In the genomic region with DNA sequence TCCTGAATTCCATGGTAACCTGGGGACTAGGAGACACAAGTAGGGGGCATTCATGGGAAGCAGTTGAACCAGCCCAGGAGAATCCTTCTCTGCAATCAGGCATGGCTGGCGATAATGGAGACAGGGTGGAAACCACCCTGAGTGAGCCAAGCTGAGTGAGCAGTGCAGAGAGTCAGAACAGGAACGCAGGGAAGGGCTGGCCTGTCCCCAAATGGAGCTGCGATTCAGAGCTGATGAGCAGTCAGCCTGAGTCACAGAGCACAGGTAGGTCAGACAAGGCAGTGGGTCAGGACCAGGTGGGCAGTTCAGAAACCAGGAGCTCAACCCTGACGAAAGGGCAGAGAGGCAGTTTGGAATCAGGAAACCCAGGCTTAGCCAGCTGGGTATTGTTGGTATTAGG, we compare ENCODE assay signal across 22 cellular contexts.
A peak's percentile ranks its signal among the peaks of the same experiment; 100 is the strongest.
DNase-seq lines count a peak whose midpoint lies in the region; TF ChIP-seq lines count a peak whose summit lies in the region.
"Had no signal": no experiment of that assay in that cellular context is flagged by ENCODE, and none has a peak within 500 bp of the region (broad histone marks: within the 10 kb centered on the region; RNA-seq: fewer than 3 reads in every experiment).

No MANE protein-coding gene starts in this region.

- no peak overlapping the region for H2AFZ ChIP-seq in trophoblast cell (ENCODE audit: insufficient read depth, low read length, poor library complexity)

- H3K27ac Mint-ChIP-seq in activated CD4-positive, alpha-beta memory T cell treated with anti-CD3 and anti-CD28 coated beads for 36 hours: no peak overlapping the region
- no peak overlapping the region for H3K27ac Mint-ChIP-seq in activated CD4-positive, alpha-beta memory T cell treated with anti-CD3 and anti-CD28 coated beads, Interleukin-2, amount 10 ng/mL, durations not matched to agents 7 days and 5 days
- peak overlapping the region; percentile 52 for H3K27ac Mint-ChIP-seq in endodermal cell
- H3K27ac Mint-ChIP-seq: activated naive CD8-positive, alpha-beta T cell; T-helper 1 cell treated with Interleukin-12 subunit alpha and Interleukin-12 subunit beta and Interleukin-4 antibody, amounts not matched to agents 30 μg/mL and 1 μg/mL, for 36 hours had no signal

- H2AK5ac ChIP-seq in trophoblast cell (ENCODE audit: low read length): no peak overlapping the region

- no peak overlapping the region for H3K27ac ChIP-seq in endodermal cell (ENCODE audit: low read depth, low read length)
- no peak overlapping the region for H3K27ac ChIP-seq in trophoblast cell (ENCODE audit: low read depth, low read length)
- H3K27ac ChIP-seq: body of pancreas, SJSA1, VCaP had no signal

- H3K27me3 Mint-ChIP-seq in activated CD4-positive, alpha-beta memory T cell treated with anti-CD3 and anti-CD28 coated beads for 36 hours: peaks cover 6% of the 10 kb centered on the region
- peaks cover 5% of the 10 kb centered on the region for H3K27me3 Mint-ChIP-seq in activated CD4-positive, alpha-beta memory T cell treated with anti-CD3 and anti-CD28 coated beads, Interleukin-2, amount 10 ng/mL, durations not matched to agents 7 days and 5 days
- no peaks in the 10 kb centered on the region for H3K27me3 Mint-ChIP-seq in endodermal cell (ENCODE audit: insufficient read depth)

- WGBS in endodermal cell (ENCODE audit: insufficient coverage in 1 of 2, insufficient read length in 1 of 2), 2 experiments: 89% methylated on average over 3 to 4 of the region's 4 CpGs
- no CpG with 5 or more reads among the region's 4 CpGs for WGBS in trophoblast cell (ENCODE audit: extremely low coverage, insufficient coverage, insufficient read length)

- H3K27me3 ChIP-seq in endodermal cell (ENCODE audit: control insufficient read depth, insufficient read depth, low read length, poor library complexity, severe bottlenecking): no peaks in the 10 kb centered on the region
- H3K27me3 ChIP-seq in trophoblast cell (ENCODE audit: insufficient read depth, low read length): no peaks in the 10 kb centered on the region
- H3K27me3 ChIP-seq: body of pancreas, SJSA1 had no signal

- no peak overlapping the region for H4K91ac ChIP-seq in trophoblast cell (ENCODE audit: low read depth, low read length)

- no peaks in the 10 kb centered on the region for H3K36me3 Mint-ChIP-seq in activated CD4-positive, alpha-beta memory T cell treated with anti-CD3 and anti-CD28 coated beads for 36 hours
- H3K36me3 Mint-ChIP-seq in activated CD4-positive, alpha-beta memory T cell treated with anti-CD3 and anti-CD28 coated beads, Interleukin-2, amount 10 ng/mL, durations not matched to agents 7 days and 5 days (ENCODE audit: low read depth): no peaks in the 10 kb centered on the region
- no peaks in the 10 kb centered on the region for H3K36me3 Mint-ChIP-seq in endodermal cell (ENCODE audit: low read depth)
- H3K36me3 Mint-ChIP-seq: activated naive CD8-positive, alpha-beta T cell had no signal

- no peak overlapping the region for H4K8ac ChIP-seq in trophoblast cell (ENCODE audit: low read depth, low read length)

- peak overlapping the region; percentile 59 for H2BK12ac ChIP-seq in trophoblast cell (ENCODE audit: low read length)

- no peak overlapping the region for H3K4me2 ChIP-seq in trophoblast cell (ENCODE audit: low read length)

- no peak overlapping the region for H2BK5ac ChIP-seq in trophoblast cell (ENCODE audit: low read depth, low read length, poor library complexity)

- no peak overlapping the region for H3K14ac ChIP-seq in trophoblast cell (ENCODE audit: low read length)

- no peak overlapping the region for H2BK120ac ChIP-seq in trophoblast cell (ENCODE audit: insufficient read depth, low read length, poor library complexity)

- H3K9ac ChIP-seq in endodermal cell (ENCODE audit: extremely low read depth, low read length, poor library complexity, severe bottlenecking) (no peak overlapping the region), trophoblast cell (ENCODE audit: low read length) (no peak overlapping the region)

- no peaks in the 10 kb centered on the region for H3K79me2 ChIP-seq in trophoblast cell (ENCODE audit: control insufficient read depth, insufficient read depth, low read length, poor library complexity)

- H3K18ac ChIP-seq in trophoblast cell (ENCODE audit: low read length): no peak overlapping the region

- no peak overlapping the region for H3K4me3 Mint-ChIP-seq in activated CD4-positive, alpha-beta memory T cell treated with anti-CD3 and anti-CD28 coated beads for 36 hours
- no peak overlapping the region for H3K4me3 Mint-ChIP-seq in activated CD4-positive, alpha-beta memory T cell treated with anti-CD3 and anti-CD28 coated beads, Interleukin-2, amount 10 ng/mL, durations not matched to agents 7 days and 5 days
- H3K4me3 Mint-ChIP-seq in endodermal cell: no peak overlapping the region
- H3K4me3 Mint-ChIP-seq: activated naive CD8-positive, alpha-beta T cell; activated T-cell treated with anti-CD3 and anti-CD28 coated beads, Interleukin-2, amount 50 U/mL, for 4 hours; T-helper 1 cell treated with Interleukin-12 subunit alpha and Interleukin-12 subunit beta and Interleukin-4 antibody, amounts not matched to agents 30 μg/mL and 1 μg/mL, for 36 hours had no signal

- H3K36me3 ChIP-seq in endodermal cell (ENCODE audit: control insufficient read depth, insufficient read depth, low read length) (no peaks in the 10 kb centered on the region), trophoblast cell (ENCODE audit: control insufficient read depth in 1 of 2, insufficient read depth in 2 of 2, low read length in 2 of 2) (no peaks in the 10 kb centered on the region)
- H3K36me3 ChIP-seq: SJSA1 had no signal

- H3K79me1 ChIP-seq in trophoblast cell (ENCODE audit: low read length): no peaks in the 10 kb centered on the region

- H4K12ac ChIP-seq in trophoblast cell (ENCODE audit: low read depth, low read length): no peak overlapping the region

- intact Hi-C loops in activated CD4-positive, alpha-beta memory T cell treated with anti-CD3 and anti-CD28 coated beads for 36 hours (cut with micrococcal nuclease): no loop called here

- no peak for TF ChIP-seq CTCF in endodermal cell (conservative IDR thresholded peaks at IDR 0.05)

- peaks cover 3% of the 10 kb centered on the region for H3K4me1 Mint-ChIP-seq in activated CD4-positive, alpha-beta memory T cell treated with anti-CD3 and anti-CD28 coated beads for 36 hours (ENCODE audit: low read depth)
- no peaks in the 10 kb centered on the region for H3K4me1 Mint-ChIP-seq in activated CD4-positive, alpha-beta memory T cell treated with anti-CD3 and anti-CD28 coated beads, Interleukin-2, amount 10 ng/mL, durations not matched to agents 7 days and 5 days
- H3K4me1 Mint-ChIP-seq in endodermal cell: peaks cover 41% of the 10 kb centered on the region

- DNase-seq in activated CD4-positive, alpha-beta memory T cell treated with anti-CD3 and anti-CD28 coated beads for 36 hours: peak; percentile 8
- DNase-seq in activated CD4-positive, alpha-beta memory T cell treated with anti-CD3 and anti-CD28 coated beads, Interleukin-2, amount 10 ng/mL, durations not matched to agents 7 days and 5 days: no peak
- DNase-seq in M059J (ENCODE audit: low read depth) (peak; percentile 8), endodermal cell (peak; percentile 49), trophoblast cell (peak; percentile 21 to 36), HuH-7.5 (ENCODE audit: low spot score) (no peak), hypothalamus (lab: John Stamatoyannopoulos, UW) (no peak), AG08395 (ENCODE audit: low spot score) (no peak)
- DNase-seq: ACHN; activated T-cell treated with anti-CD3 and anti-CD28 coated beads, Interleukin-2, amount 50 U/mL, for 4 hours; body of pancreas; cortex of kidney; foreskin fibroblast; midbrain; NCI-H1436; NCI-H526 treated with DMSO at 0.1 percent for 48 hours; small intestine; stimulated activated CD4-positive, alpha-beta T cell treated with anti-CD3 and anti-CD28 coated beads, Interleukin-4, amount 100 ng/mL, for 24 hours had no signal

- H3K9me3 ChIP-seq in endodermal cell (ENCODE audit: control insufficient read depth, low read length) (no peaks in the 10 kb centered on the region), trophoblast cell (ENCODE audit: insufficient read depth, low read depth, low read length) (no peaks in the 10 kb centered on the region)
- H3K9me3 ChIP-seq: body of pancreas, SJSA1 had no signal

- no peak overlapping the region for H3K4ac ChIP-seq in trophoblast cell (ENCODE audit: low read depth, low read length)

- no peak overlapping the region for H3K23ac ChIP-seq in trophoblast cell (ENCODE audit: low read length)

- H3K4me3 ChIP-seq in endodermal cell (ENCODE audit: low read length) (no peak overlapping the region), trophoblast cell (ENCODE audit: low read depth, low read length) (peak overlapping the region; percentile 30)
- H3K4me3 ChIP-seq: body of pancreas, SJSA1 had no signal

- peaks cover 4% of the 10 kb centered on the region for H3K4me1 ChIP-seq in endodermal cell (ENCODE audit: control insufficient read depth, insufficient read depth, low read length)
- peaks cover 2% of the 10 kb centered on the region in 2 experiments for H3K4me1 ChIP-seq in trophoblast cell (ENCODE audit: control insufficient read depth in 1 of 2, insufficient read depth in 2 of 2, low read length in 2 of 2)
- H3K4me1 ChIP-seq: body of pancreas had no signal

- H3K9me3 Mint-ChIP-seq in activated CD4-positive, alpha-beta memory T cell treated with anti-CD3 and anti-CD28 coated beads for 36 hours: no peaks in the 10 kb centered on the region
- H3K9me3 Mint-ChIP-seq in activated CD4-positive, alpha-beta memory T cell treated with anti-CD3 and anti-CD28 coated beads, Interleukin-2, amount 10 ng/mL, durations not matched to agents 7 days and 5 days: no peaks in the 10 kb centered on the region
- peaks cover 1% of the 10 kb centered on the region for H3K9me3 Mint-ChIP-seq in endodermal cell
- H3K9me3 Mint-ChIP-seq: activated T-cell treated with anti-CD3 and anti-CD28 coated beads, Interleukin-2, amount 50 U/mL, for 4 hours; T-helper 1 cell treated with Interleukin-12 subunit alpha and Interleukin-12 subunit beta and Interleukin-4 antibody, amounts not matched to agents 30 μg/mL and 1 μg/mL, for 36 hours had no signal

- CTCF ChIA-PET in activated CD4-positive, alpha-beta memory T cell treated with anti-CD3 and anti-CD28 coated beads for 36 hours (lab: Charles Lee): no interaction called here
- CTCF ChIA-PET in activated CD4-positive, alpha-beta memory T cell treated with anti-CD3 and anti-CD28 coated beads, Interleukin-2, amount 10 ng/mL, durations not matched to agents 7 days and 5 days (lab: Charles Lee): no interaction called here

- POLR2A ChIA-PET in activated CD4-positive, alpha-beta memory T cell treated with anti-CD3 and anti-CD28 coated beads for 36 hours (lab: Charles Lee): no interaction called here
- POLR2A ChIA-PET in activated CD4-positive, alpha-beta memory T cell treated with anti-CD3 and anti-CD28 coated beads, Interleukin-2, amount 10 ng/mL, durations not matched to agents 7 days and 5 days (lab: Charles Lee): no interaction called here

Comparison
In these comparisons a context has a peak if more than half of its experiments do, and no peak if none do; other contexts are left out.
1. DNase-seq: peak in activated CD4-positive, alpha-beta memory T cell treated with anti-CD3 and anti-CD28 coated beads for 36 hours (single experiment), M059J (single experiment), endodermal cell (single experiment) and trophoblast cell (2 of 2); none in activated CD4-positive, alpha-beta memory T cell treated with anti-CD3 and anti-CD28 coated beads, Interleukin-2, amount 10 ng/mL, durations not matched to agents 7 days and 5 days (single experiment), HuH-7.5 (single experiment), hypothalamus (0 of 51) and AG08395 (single experiment).